18 cellular contexts compared by ENCODE assay signal in genomic region chr20:19423097-19423891, GRCh38.
DNase-seq lines count a peak whose midpoint lies in the region; ATAC-seq and TF ChIP-seq lines count a peak whose summit lies in the region.
"Had no signal": no experiment of that assay in that cellular context is flagged by ENCODE, and none has a peak within 500 bp of the region (broad histone marks: within the 10 kb centered on the region; RNA-seq: fewer than 3 reads in every experiment).

No MANE protein-coding gene starts in this region.

- H3K23ac ChIP-seq in H9 (ENCODE audit: insufficient read length, low read depth, low read length), result no peak overlapping the region

- H3K4me3 Mint-ChIP-seq in H9, result no peak overlapping the region; a peak in 1 of 5 replicates

- H2AK5ac ChIP-seq in H9 (ENCODE audit: insufficient read length, low read length), result no peak overlapping the region

- no peak overlapping the region for H3K9ac ChIP-seq in H9 (ENCODE audit: extremely low read depth, insufficient read length, low read length)
- peak overlapping the region; percentile 6 for H3K9ac ChIP-seq in NT2/D1 (ENCODE audit: insufficient read length, low read depth)

- peak overlapping the region; percentile 75 to 90 (median 89) for H3K27ac Mint-ChIP-seq in H9

- H3K36me3 Mint-ChIP-seq in H9 (ENCODE audit: insufficient read depth in 1 of 3, low read depth in 3 of 3), result peaks cover 0 to 12% (median 3%) of the 10 kb centered on the region in 3 experiments; a peak in 3 of 7 replicates

- H4K8ac ChIP-seq in H9 (replicated peaks; ENCODE audit: insufficient read length, low read depth, low read length), result no peak overlapping the region

- H3K9me3 Mint-ChIP-seq in H9, result peaks cover 0 to 3% of the 10 kb centered on the region in 2 experiments; a peak in 2 of 5 replicates

- no peak overlapping the region for H2BK15ac ChIP-seq in H9 (ENCODE audit: low read depth, low read length)

- H3K56ac ChIP-seq in H9 (ENCODE audit: insufficient read length, low read depth, low read length), result no peak overlapping the region

- H3K27me3 ChIP-seq in H9 (ENCODE audit: insufficient read depth, low read length) (no peaks in the 10 kb centered on the region), NT2/D1 (ENCODE audit: insufficient read depth, insufficient read length) (no peaks in the 10 kb centered on the region), PC-9 (ENCODE audit: insufficient read depth, low read depth) (peaks cover 68% of the 10 kb centered on the region)
- H3K27me3 ChIP-seq: SJSA1 had no signal

- H3K4me1 Mint-ChIP-seq in H9, result peaks cover 25 to 39% of the 10 kb centered on the region in 2 experiments

- no peak overlapping the region for H2BK12ac ChIP-seq in H9 (ENCODE audit: insufficient read length, low read depth, low read length)

- H3K4me1 ChIP-seq in H9 (ENCODE audit: insufficient read depth, low read length) (peaks cover 7% of the 10 kb centered on the region), NT2/D1 (ENCODE audit: insufficient read depth, insufficient read length) (peaks cover 11% of the 10 kb centered on the region), PC-9 (replicated peaks; ENCODE audit: insufficient read depth) (no peaks in the 10 kb centered on the region)
- H3K4me1 ChIP-seq: SJSA1 had no signal

- H3K27ac ChIP-seq in H9 (ENCODE audit: insufficient read length, low read depth, low read length) (no peak overlapping the region), PC-9 (no peak overlapping the region)
- H3K27ac ChIP-seq: SJSA1 had no signal

- TF ChIP-seq CTCF in H9 (conservative IDR thresholded peaks at IDR 0.05), result no peak
- TF ChIP-seq CTCF in PC-9 (conservative IDR thresholded peaks at IDR 0.05), result no peak

- H4K91ac ChIP-seq in H9 (ENCODE audit: insufficient read length, low read depth, low read length), result no peak overlapping the region

- no peak overlapping the region for H3K4me3 ChIP-seq in NT2/D1 (ENCODE audit: insufficient read length, low read depth)
- no peak overlapping the region for H3K4me3 ChIP-seq in PC-9
- H3K4me3 ChIP-seq: SJSA1 had no signal

- WGBS in H9 (ENCODE audit: extremely low coverage, insufficient read length, low lambda C conversion rate), result no CpG with 5 or more reads among the region's 9 CpGs

- intact Hi-C loops in left colon (cut with DNase I, micrococcal nuclease) (no loop called here), PC-9 (cut with micrococcal nuclease; ENCODE audit: unreplicated experiment) (no loop called here)

- CTCF ChIA-PET in PC-9 (lab: Charles Lee), result no interaction called here

- H4K5ac ChIP-seq in H9 (ENCODE audit: insufficient read length, low read depth, low read length), result no peak overlapping the region

- peaks cover 5% of the 10 kb centered on the region for H3K27me3 Mint-ChIP-seq in H9 (ENCODE audit: low read depth)

- ATAC-seq in left colon, result no peak
- no peak for ATAC-seq in HG03097 (IDR thresholded peaks at IDR 0.05; ENCODE audit: low FRiP score, unreplicated experiment)

- H3K79me2 ChIP-seq in H9 (ENCODE audit: insufficient read depth, low read length) (no peaks in the 10 kb centered on the region), PC-9 (ENCODE audit: low read depth) (no peaks in the 10 kb centered on the region)

- no peak overlapping the region for H3K4me2 ChIP-seq in H9 (ENCODE audit: insufficient read depth, insufficient read length, low read length)
- H3K4me2 ChIP-seq in PC-9, result no peak overlapping the region

- H3K9me3 ChIP-seq in H9 (ENCODE audit: control insufficient read depth, low read depth, low read length), result no peaks in the 10 kb centered on the region
- H3K9me3 ChIP-seq in NT2/D1 (ENCODE audit: insufficient read depth, low read length), result no peaks in the 10 kb centered on the region
- no peaks in the 10 kb centered on the region; the same call in 1 of the 2 replicates for H3K9me3 ChIP-seq in PC-9 (ENCODE audit: insufficient read depth, low read depth)
- H3K9me3 ChIP-seq: SJSA1 had no signal

- H2BK5ac ChIP-seq in H9 (ENCODE audit: insufficient read length, low read length), result no peak overlapping the region

- no peaks in the 10 kb centered on the region for H3F3A ChIP-seq in PC-9 (ENCODE audit: insufficient read depth, low read depth)

- H3K4ac ChIP-seq in H9 (ENCODE audit: low read depth, low read length), result no peak overlapping the region

- H3K18ac ChIP-seq in H9 (ENCODE audit: insufficient read length, low read depth, low read length), result no peak overlapping the region

- no peak overlapping the region for H3K14ac ChIP-seq in H9 (ENCODE audit: insufficient read depth, low read length)

- no peak overlapping the region for H2BK120ac ChIP-seq in H9 (ENCODE audit: low read depth, low read length, poor library complexity, severe bottlenecking)

- H3K36me3 ChIP-seq in NT2/D1 (ENCODE audit: insufficient read depth, insufficient read length, low read length), result no peaks in the 10 kb centered on the region
- H3K36me3 ChIP-seq in PC-9 (ENCODE audit: low read depth), result no peaks in the 10 kb centered on the region
- H3K36me3 ChIP-seq: SJSA1 had no signal

- H4K20me1 ChIP-seq in H9 (ENCODE audit: control insufficient read depth, insufficient read depth, insufficient read length), result no peaks in the 10 kb centered on the region
- no peaks in the 10 kb centered on the region for H4K20me1 ChIP-seq in PC-9 (ENCODE audit: insufficient read depth)

- DNase-seq in H9 (no peak), NT2/D1 (ENCODE audit: low read depth, low spot score) (no peak), iPS-NIHi7 (ENCODE audit: extremely low spot score) (peak; percentile 31), smooth muscle cell of the brain vasculature (ENCODE audit: low read depth, low spot score) (peak; percentile 74), left colon (no peak), PC-9 (no peak)
- DNase-seq in stimulated activated CD4-positive, alpha-beta T cell treated with anti-CD3 and anti-CD28 coated beads, Interleukin-2, amount 100 ng/mL, for 24 hours, result no peak
- DNase-seq: AML-193, DMS 273 treated with DMSO at 0.1 percent for 48 hours, DND-41, H7, KBM-7, NCI-H187, NCI-H2227 treated with DMSO at 0.1 percent for 48 hours, NCI-H526, SW 1271 had no signal

- no peak overlapping the region for H2BK20ac ChIP-seq in H9 (ENCODE audit: low read depth, low read length, poor library complexity, severe bottlenecking)

- POLR2A ChIA-PET in PC-9 (lab: Charles Lee; ENCODE audit: unreplicated experiment), result no interaction called here

- H2AFZ ChIP-seq in H9 (ENCODE audit: low read length), result no peak overlapping the region
- no peak overlapping the region for H2AFZ ChIP-seq in PC-9

- no peaks in the 10 kb centered on the region for H3K79me1 ChIP-seq in H9 (ENCODE audit: insufficient read depth, low read depth, low read length, poor library complexity, severe bottlenecking)

- BruUV-seq in PC-9 (replicated peaks; lab: Mats Ljungman, UMichigan), result no TSS peak

- H3T11ph ChIP-seq in H9 (ENCODE audit: low read length), result no peak overlapping the region

- no peaks in the 10 kb centered on the region for H3K9me2 ChIP-seq in PC-9 (ENCODE audit: insufficient read depth)

- no peaks in the 10 kb centered on the region for H3K23me2 ChIP-seq in H9 (ENCODE audit: insufficient read length, low read depth, low read length, poor library complexity, severe bottlenecking)

Comparison
In these comparisons a context has a peak if more than half of its experiments do, and no peak if none do; other contexts are left out.
1. DNase-seq: peak in iPS-NIHi7 (single experiment) and smooth muscle cell of the brain vasculature (single experiment); none in H9 (single experiment), NT2/D1 (single experiment), stimulated activated CD4-positive, alpha-beta T cell treated with anti-CD3 and anti-CD28 coated beads, Interleukin-2, amount 100 ng/mL, for 24 hours (0 of 2), left colon (0 of 2) and PC-9 (0 of 2).